ENCODE assay signal across 20 cellular contexts in genomic region chr11:2097998-2098690, GRCh38. TPM values are rescaled to one million over a fixed set of nuclear protein-coding genes. Genes with fewer than 3 reads are reported as not detected.
DNase-seq lines count a peak whose midpoint lies in the region; ATAC-seq, FAIRE-seq and TF ChIP-seq lines count a peak whose summit lies in the region.
"Had no signal": no experiment of that assay in that cellular context is flagged by ENCODE, and none has a peak within 500 bp of the region (broad histone marks: within the 10 kb centered on the region; RNA-seq: fewer than 3 reads in every experiment).

No MANE protein-coding gene starts in this region.

- peak overlapping the region; percentile 91 for H2AK5ac ChIP-seq in neuronal stem cell (ENCODE audit: low read depth, low read length)

- ATAC-seq in GM18498 (IDR thresholded peaks at IDR 0.05; ENCODE audit: unreplicated experiment): no peak
- ATAC-seq: CD8-positive, alpha-beta T cell had no signal

- no peak overlapping the region for H3K14ac ChIP-seq in neuronal stem cell (ENCODE audit: low read length)

- no peak overlapping the region for H3K23ac ChIP-seq in neuronal stem cell (ENCODE audit: low read depth, low read length, poor library complexity)

- no peak for FAIRE-seq in endothelial cell of umbilical vein (lab: Jason Lieb, UNC)
- FAIRE-seq: GM12891 had no signal

- no peaks in the 10 kb centered on the region for H3K9me3 Mint-ChIP-seq in activated CD4-positive, alpha-beta T cell treated with anti-CD3 and anti-CD28 coated beads, Interleukin-2, amount 10 ng/mL, durations not matched to agents 7 days and 5 days
- H3K9me3 Mint-ChIP-seq: activated T-helper 2 cell treated with anti-CD3 and anti-CD28 coated beads, Interferon-gamma antibody, Interleukin-2, Interleukin-4, amounts not matched to agents 10 μg/mL and 5 μg/mL and 100 μg/mL, durations not matched to agents 14 hours and 24 hours and 36 hours; CD8-positive, alpha-beta T cell; central memory CD8-positive, alpha-beta T cell had no signal

- H3K27ac ChIP-seq in endothelial cell of umbilical vein (ENCODE audit: insufficient read depth, low read depth, low read length) (peak overlapping the region; percentile 82), neuronal stem cell (replicated peaks; ENCODE audit: low read length) (no peak overlapping the region), vagina (peak overlapping the region; percentile 84)
- H3K27ac ChIP-seq: HL-60, PC-9 had no signal

- H3K9me1 ChIP-seq in endothelial cell of umbilical vein (replicated peaks; ENCODE audit: control insufficient read depth, extremely low read depth, insufficient read depth, low read length): no peaks in the 10 kb centered on the region

- peak overlapping the region; percentile 86 for H2BK15ac ChIP-seq in neuronal stem cell (ENCODE audit: low read length)

- peaks cover 7% of the 10 kb centered on the region for H3K27me3 Mint-ChIP-seq in activated CD4-positive, alpha-beta T cell treated with anti-CD3 and anti-CD28 coated beads, Interleukin-2, amount 10 ng/mL, durations not matched to agents 7 days and 5 days

- H3K4ac ChIP-seq in neuronal stem cell (ENCODE audit: low read length): no peak overlapping the region

- no TSS peak for BruUV-seq in endothelial cell of umbilical vein (replicated peaks; lab: Mats Ljungman, UMichigan)

- H3K4me1 ChIP-seq in endothelial cell of umbilical vein (ENCODE audit: control insufficient read depth, extremely low read depth, insufficient read depth, low read length) (peaks cover 35% of the 10 kb centered on the region), neuronal stem cell (ENCODE audit: control insufficient read depth in 2 of 2, insufficient read depth in 1 of 2, low read depth in 1 of 2, low read length in 2 of 2) (peaks cover 9 to 15% of the 10 kb centered on the region in 2 donors), vagina (peaks cover 38% of the 10 kb centered on the region)

- no peak for TF ChIP-seq CTCF in endothelial cell of umbilical vein (IDR thresholded peaks at IDR 0.05; ENCODE audit: extremely low read depth in 1 of 2, insufficient read depth in 1 of 2, low read depth in 1 of 2, low read length in 2 of 2)
- TF ChIP-seq CTCF in vagina (IDR thresholded peaks at IDR 0.05): no peak

- no CpG with 5 or more reads among the region's 14 CpGs for WGBS in neuronal stem cell (ENCODE audit: extremely low coverage in 2 of 2, insufficient read length in 2 of 2, insufficient replicate concordance in 1 of 2), 2 donors

- no peaks in the 10 kb centered on the region for H3K36me3 Mint-ChIP-seq in activated CD4-positive, alpha-beta T cell treated with anti-CD3 and anti-CD28 coated beads, Interleukin-2, amount 10 ng/mL, durations not matched to agents 7 days and 5 days (ENCODE audit: low read depth)
- H3K36me3 Mint-ChIP-seq: CD8-positive, alpha-beta T cell had no signal

- no peaks in the 10 kb centered on the region for H3K79me2 ChIP-seq in endothelial cell of umbilical vein (ENCODE audit: control insufficient read depth, insufficient read depth, low read length)

- CTCF ChIA-PET in endothelial cell of umbilical vein (lab: Charles Lee): interaction anchor here (0.8 to 2.9 kb wide), 4 partner anchors 11 to 216 kb away, joined by 3 to 21 read pairs (median 6); no protein-coding TSS in a partner anchor
- CTCF ChIA-PET in activated CD4-positive, alpha-beta T cell treated with anti-CD3 and anti-CD28 coated beads, Interleukin-2, amount 10 ng/mL, durations not matched to agents 7 days and 5 days (lab: Charles Lee): interaction anchor here (2.1 kb wide), 1 partner anchor 17 kb away, joined by 5 read pairs; no protein-coding TSS in a partner anchor

- peaks cover 3% of the 10 kb centered on the region for H3K79me1 ChIP-seq in neuronal stem cell (ENCODE audit: low read depth, low read length)

- no peak overlapping the region for H3K4me3 ChIP-seq in endothelial cell of umbilical vein (replicated peaks in 1 of 3; ENCODE audit: insufficient read depth in 1 of 3, low read depth in 1 of 3, low read length in 3 of 3)
- H3K4me3 ChIP-seq in neuronal stem cell (ENCODE audit: low read length in 2 of 2): no peak overlapping the region
- H3K4me3 ChIP-seq in vagina: no peak overlapping the region
- H3K4me3 ChIP-seq: PC-9 had no signal

- H4K8ac ChIP-seq in neuronal stem cell (ENCODE audit: low read depth, low read length): no peak overlapping the region

- POLR2A ChIA-PET in endothelial cell of umbilical vein (lab: Charles Lee): no interaction called here
- POLR2A ChIA-PET in activated CD4-positive, alpha-beta T cell treated with anti-CD3 and anti-CD28 coated beads, Interleukin-2, amount 10 ng/mL, durations not matched to agents 7 days and 5 days (lab: Charles Lee): no interaction called here

- peak; percentile 0 for DNase-seq in stimulated activated CD4-positive, alpha-beta T cell treated with anti-CD3 and anti-CD28 coated beads, Interleukin-1b, Interleukin-23, amount 100 ng/mL, for 48 hours
- no peak for DNase-seq in stimulated activated CD4-positive, alpha-beta T cell treated with anti-CD3 and anti-CD28 coated beads, Interleukin-4, amount 100 ng/mL, for 4 hours
- no peak for DNase-seq in endothelial cell of umbilical vein (ENCODE audit: low read depth, low spot score)
- no peak for DNase-seq in neuronal stem cell (ENCODE audit: low spot score)
- no peak for DNase-seq in vagina (ENCODE audit: extremely low spot score in 2 of 2)
- DNase-seq in occipital lobe (lab: John Stamatoyannopoulos, UW): no peak
- DNase-seq in activated CD4-positive, alpha-beta T cell treated with anti-CD3 and anti-CD28 coated beads, Interleukin-2, amount 10 ng/mL, durations not matched to agents 7 days and 5 days: no peak
- DNase-seq: amygdala, DMS53, erythroblast, NCI-H1694, NCI-H2227 treated with DMSO at 0.1 percent for 48 hours, PC-9, SK-N-SH had no signal

- H4K91ac ChIP-seq in neuronal stem cell (ENCODE audit: low read depth, low read length, poor library complexity): no peak overlapping the region

- intact Hi-C loops in endothelial cell of umbilical vein (cut with micrococcal nuclease): loop anchor here (1.0 kb wide), 2 partner anchors 11 to 21 kb away; no protein-coding TSS in a partner anchor
- intact Hi-C loops in vagina (cut with DNase I): no loop called here

- H2AFZ ChIP-seq in endothelial cell of umbilical vein (ENCODE audit: low read depth, low read length) (peak overlapping the region; percentile 92), neuronal stem cell (ENCODE audit: low read length) (peak overlapping the region; percentile 95)
- H2AFZ ChIP-seq: PC-9 had no signal

- H3K27ac Mint-ChIP-seq in activated CD4-positive, alpha-beta T cell treated with anti-CD3 and anti-CD28 coated beads, Interleukin-2, amount 10 ng/mL, durations not matched to agents 7 days and 5 days: no peak overlapping the region
- H3K27ac Mint-ChIP-seq: activated T-helper 2 cell treated with anti-CD3 and anti-CD28 coated beads, Interferon-gamma antibody, Interleukin-2, Interleukin-4, amounts not matched to agents 10 μg/mL and 5 μg/mL and 100 μg/mL, durations not matched to agents 14 hours and 24 hours and 36 hours; CD8-positive, alpha-beta T cell had no signal

- H3K27me3 ChIP-seq in endothelial cell of umbilical vein (ENCODE audit: control insufficient read depth in 2 of 2, insufficient read depth in 2 of 2, low read length in 2 of 2): no peaks in the 10 kb centered on the region
- peaks cover 0 to 9% (median 0%) of the 10 kb centered on the region in 3 experiments for H3K27me3 ChIP-seq in neuronal stem cell (ENCODE audit: control insufficient read depth in 3 of 3, insufficient read depth in 3 of 3, low read depth in 1 of 3, low read length in 3 of 3)
- H3K27me3 ChIP-seq in vagina: no peaks in the 10 kb centered on the region

- H2BK120ac ChIP-seq in neuronal stem cell (ENCODE audit: low read depth, low read length): no peak overlapping the region

- TF ChIP-seq POLR2A in endothelial cell of umbilical vein (IDR thresholded peaks at IDR 0.05; ENCODE audit: low read depth, low read length): no peak
- TF ChIP-seq POLR2A in vagina (IDR thresholded peaks at IDR 0.05): no peak

- H2BK5ac ChIP-seq in neuronal stem cell (ENCODE audit: low read length): no peak overlapping the region

- H3K4me1 Mint-ChIP-seq in activated CD4-positive, alpha-beta T cell treated with anti-CD3 and anti-CD28 coated beads, Interleukin-2, amount 10 ng/mL, durations not matched to agents 7 days and 5 days: peaks cover 3% of the 10 kb centered on the region

- H3K9me3 ChIP-seq in endothelial cell of umbilical vein (replicated peaks; ENCODE audit: control insufficient read depth, insufficient read depth, low read length) (no peaks in the 10 kb centered on the region), neuronal stem cell (replicated peaks in 1 of 2; ENCODE audit: control insufficient read depth in 2 of 2, insufficient read depth in 1 of 2, low read depth in 1 of 2, low read length in 2 of 2) (peaks cover 0 to 4% of the 10 kb centered on the region in 2 donors), vagina (no peaks in the 10 kb centered on the region)
- H3K9me3 ChIP-seq: SK-N-SH had no signal

- H3K4me2 ChIP-seq in endothelial cell of umbilical vein (ENCODE audit: insufficient read depth, low read length) (no peak overlapping the region), neuronal stem cell (ENCODE audit: insufficient read depth, low read length, poor library complexity, severe bottlenecking) (peak overlapping the region; percentile 2)
- H3K4me2 ChIP-seq: PC-9, SK-N-SH had no signal

- dilution Hi-C loops in endothelial cell of umbilical vein (cut with MboI; ENCODE audit: extremely low pct_ligation_motif_present, low sequenced_read_pairs): no loop called here

- H3K18ac ChIP-seq in neuronal stem cell (ENCODE audit: low read length): peak overlapping the region; percentile 16

- H4K20me1 ChIP-seq in endothelial cell of umbilical vein (replicated peaks; ENCODE audit: control insufficient read depth, extremely low read depth, insufficient read depth, low read length): no peaks in the 10 kb centered on the region

- H2BK12ac ChIP-seq in neuronal stem cell (ENCODE audit: low read length): no peak overlapping the region

- no peak overlapping the region for H3K4me3 Mint-ChIP-seq in activated CD4-positive, alpha-beta T cell treated with anti-CD3 and anti-CD28 coated beads, Interleukin-2, amount 10 ng/mL, durations not matched to agents 7 days and 5 days
- H3K4me3 Mint-ChIP-seq: CD8-positive, alpha-beta T cell; central memory CD8-positive, alpha-beta T cell had no signal

- H3K9ac ChIP-seq in endothelial cell of umbilical vein (replicated peaks; ENCODE audit: extremely low read depth, insufficient read depth, low read length) (no peak overlapping the region), neuronal stem cell (ENCODE audit: low read depth, low read length, poor library complexity) (no peak overlapping the region)
- H3K9ac ChIP-seq: SK-N-SH had no signal

- H3K36me3 ChIP-seq in endothelial cell of umbilical vein (ENCODE audit: control insufficient read depth in 2 of 2, extremely low read depth in 1 of 2, insufficient read depth in 2 of 2, low read length in 2 of 2): no peaks in the 10 kb centered on the region
- no peaks in the 10 kb centered on the region for H3K36me3 ChIP-seq in neuronal stem cell (replicated peaks in 1 of 2; ENCODE audit: control insufficient read depth in 2 of 2, insufficient read depth in 2 of 2, low read length in 2 of 2)
- no peaks in the 10 kb centered on the region for H3K36me3 ChIP-seq in vagina

RNA-seq across cellular contexts. Expression of gene IGF2, which starts 41.0 kb away (rescaled TPM):
- total RNA-seq in endothelial cell of umbilical vein: 21.0 and 34.1 TPM in 2 replicates
- polyA plus RNA-seq in endothelial cell of umbilical vein: 4.3 and 5.7 TPM in 2 replicates
- 4.0 and 5.9 TPM in 2 replicates for polyA plus RNA-seq in endothelial cell of umbilical vein (2011; cell fraction: cytosol; rRNA removed)
- polyA plus RNA-seq in endothelial cell of umbilical vein (2011; cell fraction: nucleus; rRNA removed): 1.2 and 1.4 TPM in 2 replicates
- polyA plus RNA-seq in endothelial cell of umbilical vein (2012): 10.6 and 78.9 TPM in 2 replicates
- 3.0 and 7.7 TPM in 2 replicates for polyA minus RNA-seq in endothelial cell of umbilical vein
- polyA minus RNA-seq in endothelial cell of umbilical vein (2011; cell fraction: cytosol; rRNA and poly(A)+ RNA removed): not detected
- polyA minus RNA-seq in endothelial cell of umbilical vein (2011; cell fraction: nucleus; rRNA and poly(A)+ RNA removed): 0.38 and 1.0 TPM in 2 replicates
- polyA plus RNA-seq in neuronal stem cell (2013, experiment 1 of 2): 11.8 TPM
- polyA plus RNA-seq in neuronal stem cell (2013, experiment 2 of 2): 11.0 TPM
- 56.5 TPM for total RNA-seq in vagina
- total RNA-seq in occipital lobe: 25.6 TPM
- under 1 TPM; 0.07 to 0.08 TPM for total RNA-seq in activated CD4-positive, alpha-beta T cell treated with anti-CD3 and anti-CD28 coated beads, Interleukin-2, amount 10 ng/mL, durations not matched to agents 7 days and 5 days
- total RNA-seq: CD8-positive, alpha-beta T cell had no signal

Comparison
In these comparisons a context has a peak if more than half of its experiments do, and no peak if none do; other contexts are left out.
1. RNA of gene IGF2, which starts 41.0 kb away (total RNA-seq): 56.5 TPM in vagina (single experiment), 25.6 TPM in occipital lobe (single experiment) and 21.0 to 34.1 TPM in endothelial cell of umbilical vein; 0.07 to 0.08 TPM in activated CD4-positive, alpha-beta T cell treated with anti-CD3 and anti-CD28 coated beads, Interleukin-2, amount 10 ng/mL, durations not matched to agents 7 days and 5 days; every median in the first group is over 10 times any median in the second.